In genomic region chr1:91476538-91477217, GRCh38 we compare ENCODE assay signal across 2 cellular contexts.
TF ChIP-seq lines count a peak whose summit lies in the region.

No MANE protein-coding gene starts in this region.

TF ChIP-seq in GM23338, 12 proteins besides CTCF, POLR2A, EP300 and RAD21:
- TF ChIP-seq NANOG (IDR thresholded peaks at IDR 0.05; ENCODE audit: borderline replicate concordance) (no peak), ZNF114 (CRISPR knock-in tag; IDR thresholded peaks at IDR 0.05) (no peak), REST (IDR thresholded peaks at IDR 0.05; ENCODE audit: unreplicated experiment) (no peak), JUNB (IDR thresholded peaks at IDR 0.05; ENCODE audit: unreplicated experiment) (no peak), ZNF331 (CRISPR knock-in tag; IDR thresholded peaks at IDR 0.05; ENCODE audit: low read depth) (no peak), ETS1 (IDR thresholded peaks at IDR 0.05) (no peak)

TF ChIP-seq in H1, 55 proteins besides CTCF, POLR2A, EP300 and RAD21:
- TF ChIP-seq TBP (IDR thresholded peaks at IDR 0.05; ENCODE audit: low read depth, low read length) = no peak
- no peak for TF ChIP-seq SAP30 (IDR thresholded peaks at IDR 0.05; ENCODE audit: insufficient read depth, insufficient replicate concordance, low read length)
- no peak for TF ChIP-seq BRCA1 (IDR thresholded peaks at IDR 0.05; ENCODE audit: low read depth, low read length)
- TF ChIP-seq ASH2L (IDR thresholded peaks at IDR 0.05; ENCODE audit: low read length) = no peak
- no peak for TF ChIP-seq SIN3A (conservative IDR thresholded peaks at IDR 0.05 in 1 of 2, IDR thresholded peaks at IDR 0.05 in 1 of 2; ENCODE audit: low read depth in 1 of 2, low read length in 2 of 2)
- no peak for TF ChIP-seq POLR2AphosphoS5 (IDR thresholded peaks at IDR 0.05; ENCODE audit: low read depth, low read length)
- TF ChIP-seq HDAC2 (IDR thresholded peaks at IDR 0.05; ENCODE audit: borderline replicate concordance in 1 of 2, low read depth in 2 of 2, low read length in 2 of 2) = no peak
- no peak for TF ChIP-seq RNF2 (IDR thresholded peaks at IDR 0.05; ENCODE audit: borderline replicate concordance, low read depth, low read length, missing control alignments, poor library complexity, severe bottlenecking)
- TF ChIP-seq SP1 (IDR thresholded peaks at IDR 0.05; ENCODE audit: low read depth, low read length) = no peak
- TF ChIP-seq JUN (IDR thresholded peaks at IDR 0.05; ENCODE audit: low read depth, low read length) = no peak
- TF ChIP-seq CBX8 (IDR thresholded peaks at IDR 0.05; ENCODE audit: borderline replicate concordance, low read depth, low read length) = no peak
- TF ChIP-seq EZH2 (IDR thresholded peaks at IDR 0.05; ENCODE audit: low read depth, low read length, severe bottlenecking) = no peak
- TF ChIP-seq CTBP2 (IDR thresholded peaks at IDR 0.05; ENCODE audit: borderline replicate concordance, insufficient read depth, insufficient read length, low read length) = no peak
- TF ChIP-seq MAFK (IDR thresholded peaks at IDR 0.05; ENCODE audit: low read depth, low read length) = no peak
- TF ChIP-seq YY1 (IDR thresholded peaks at IDR 0.05; ENCODE audit: low read depth, low read length) = no peak
- TF ChIP-seq ATF2 (IDR thresholded peaks at IDR 0.05; ENCODE audit: low read length) = no peak
- TF ChIP-seq KDM1A (IDR thresholded peaks at IDR 0.05; ENCODE audit: borderline replicate concordance, low read length) = no peak
- TF ChIP-seq RXRA (IDR thresholded peaks at IDR 0.05; ENCODE audit: insufficient read depth, low read depth, low read length) = no peak
- no peak for TF ChIP-seq TAF1 (IDR thresholded peaks at IDR 0.05; ENCODE audit: low read depth, low read length)
- TF ChIP-seq CHD7 (IDR thresholded peaks at IDR 0.05; ENCODE audit: insufficient replicate concordance, low read length) = no peak
